19 cellular contexts compared by ENCODE assay signal in the genomic region with DNA sequence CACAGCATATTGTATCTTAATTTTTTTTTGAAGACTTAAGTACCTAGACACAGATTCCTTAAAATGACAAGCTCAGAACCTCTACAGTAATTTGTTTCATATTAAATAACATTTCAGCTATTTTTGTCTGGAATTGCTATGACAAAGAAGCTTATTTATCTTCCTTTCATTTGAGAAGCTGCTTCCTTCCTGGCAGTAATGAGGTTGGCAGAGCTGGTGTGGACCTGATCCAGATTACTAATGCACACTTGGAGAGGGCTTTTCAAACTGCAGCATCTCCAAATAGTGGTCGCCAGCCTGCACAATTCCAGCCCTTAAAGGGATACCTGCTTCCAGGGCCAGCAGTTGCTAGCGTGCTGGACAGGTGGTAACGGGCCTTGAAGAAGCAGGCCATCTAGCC. TPM values are rescaled to one million over a fixed set of nuclear protein-coding genes. Genes with fewer than 3 reads are reported as not detected.
A peak's percentile ranks its signal among the peaks of the same experiment; 100 is the strongest.
DNase-seq lines count a peak whose midpoint lies in the region; ATAC-seq, FAIRE-seq and TF ChIP-seq lines count a peak whose summit lies in the region.
"Had no signal": no experiment of that assay in that cellular context is flagged by ENCODE, and none has a peak within 500 bp of the region (broad histone marks: within the 10 kb centered on the region; RNA-seq: fewer than 3 reads in every experiment).

No MANE protein-coding gene starts in this region.

- intact Hi-C loops in uterus (cut with DNase I; ENCODE audit: low total_unique reads), result no loop called here

- H3K4me3 ChIP-seq in MG63 (no peak overlapping the region), HAP-1 (no peak overlapping the region), uterus (no peak overlapping the region)
- H3K4me3 ChIP-seq: tibial nerve had no signal

- H3K27me3 ChIP-seq in MG63 (no peaks in the 10 kb centered on the region), HAP-1 (ENCODE audit: low read depth) (no peaks in the 10 kb centered on the region; the same call in none of the 2 replicates), uterus (no peaks in the 10 kb centered on the region)
- H3K27me3 ChIP-seq: tibial nerve had no signal

- ATAC-seq in SK-N-SH treated with all-trans-retinoic acid at 6 μM for 48 hours, result peak; percentile 80
- ATAC-seq: effector memory CD8-positive, alpha-beta T cell had no signal

- H3K36me3 ChIP-seq in MG63 (no peaks in the 10 kb centered on the region), HAP-1 (replicated peaks) (no peaks in the 10 kb centered on the region), uterus (no peaks in the 10 kb centered on the region)
- H3K36me3 ChIP-seq: tibial nerve had no signal

- TF ChIP-seq CTCF in uterus (IDR thresholded peaks at IDR 0.05), result no peak

- in situ Hi-C loops in HAP-1 (cut with MboI; ENCODE audit: low sequenced_read_pairs), result no loop called here

- H3K9me3 ChIP-seq in MG63 (no peaks in the 10 kb centered on the region; the same call in 1 of the 2 replicates), HAP-1 (no peaks in the 10 kb centered on the region), uterus (no peaks in the 10 kb centered on the region)
- H3K9me3 ChIP-seq: tibial nerve had no signal

- no peak for TF ChIP-seq POLR2A in uterus (IDR thresholded peaks at IDR 0.05)

- H3K4me1 ChIP-seq in HAP-1 (no peaks in the 10 kb centered on the region), uterus (no peaks in the 10 kb centered on the region)
- H3K4me1 ChIP-seq: tibial nerve had no signal

- no peak overlapping the region for H3K27ac ChIP-seq in uterus
- H3K27ac ChIP-seq: tibial nerve had no signal

- FAIRE-seq in islet of Langerhans (lab: Jason Lieb, UNC), result peak; percentile 78
- FAIRE-seq: kidney had no signal

- DNase-seq in DMS153 (lab: John Stamatoyannopoulos, UW) (peak; percentile 12), MG63 (peak; percentile 83), HAP-1 (ENCODE audit: low spot score in 2 of 2) (no peak), uterus (no peak), NK-92 (lab: John Stamatoyannopoulos, UW; ENCODE audit: unreplicated experiment) (no peak)
- no peak for DNase-seq in stimulated activated CD4-positive, alpha-beta T cell treated with anti-CD3 and anti-CD28 coated beads, Interleukin-2, amount 100 ng/mL, for 48 hours
- DNase-seq: activated CD4-positive, CD25-positive, alpha-beta regulatory T cell; central memory CD4-positive, alpha-beta T cell; DND-41; effector memory CD8-positive, alpha-beta T cell; hippocampal formation; kidney; NCI-H1930; Right ventricle myocardium superior; stimulated activated naive CD4-positive, alpha-beta T cell had no signal

TF ChIP-seq in SK-N-SH treated with all-trans-retinoic acid at 6 μM for 48 hours, 23 proteins besides CTCF, POLR2A, EP300 and RAD21:
- TF ChIP-seq OSR1 (CRISPR knock-in tag; IDR thresholded peaks at IDR 0.05) (no peak), GLIS3 (CRISPR knock-in tag; IDR thresholded peaks at IDR 0.05) (no peak), ZNF565 (CRISPR knock-in tag; conservative IDR thresholded peaks at IDR 0.05; ENCODE audit: low read depth) (no peak), ZFP3 (CRISPR knock-in tag; IDR thresholded peaks at IDR 0.05) (no peak), BACH2 (CRISPR knock-in tag; IDR thresholded peaks at IDR 0.05; ENCODE audit: borderline replicate concordance) (no peak), CSDC2 (CRISPR knock-in tag; IDR thresholded peaks at IDR 0.05) (no peak), ARNTL (CRISPR knock-in tag; IDR thresholded peaks at IDR 0.05; ENCODE audit: borderline replicate concordance, low read depth) (no peak), ZC3H10 (CRISPR knock-in tag; IDR thresholded peaks at IDR 0.05) (no peak), TCF4 (CRISPR knock-in tag; IDR thresholded peaks at IDR 0.05; ENCODE audit: borderline replicate concordance) (no peak), ISL1 (CRISPR knock-in tag; IDR thresholded peaks at IDR 0.05) (no peak), ZNF70 (CRISPR knock-in tag; IDR thresholded peaks at IDR 0.05) (no peak), ESRRG (CRISPR knock-in tag; IDR thresholded peaks at IDR 0.05) (no peak)
- TF ChIP-seq, protein P1, sequence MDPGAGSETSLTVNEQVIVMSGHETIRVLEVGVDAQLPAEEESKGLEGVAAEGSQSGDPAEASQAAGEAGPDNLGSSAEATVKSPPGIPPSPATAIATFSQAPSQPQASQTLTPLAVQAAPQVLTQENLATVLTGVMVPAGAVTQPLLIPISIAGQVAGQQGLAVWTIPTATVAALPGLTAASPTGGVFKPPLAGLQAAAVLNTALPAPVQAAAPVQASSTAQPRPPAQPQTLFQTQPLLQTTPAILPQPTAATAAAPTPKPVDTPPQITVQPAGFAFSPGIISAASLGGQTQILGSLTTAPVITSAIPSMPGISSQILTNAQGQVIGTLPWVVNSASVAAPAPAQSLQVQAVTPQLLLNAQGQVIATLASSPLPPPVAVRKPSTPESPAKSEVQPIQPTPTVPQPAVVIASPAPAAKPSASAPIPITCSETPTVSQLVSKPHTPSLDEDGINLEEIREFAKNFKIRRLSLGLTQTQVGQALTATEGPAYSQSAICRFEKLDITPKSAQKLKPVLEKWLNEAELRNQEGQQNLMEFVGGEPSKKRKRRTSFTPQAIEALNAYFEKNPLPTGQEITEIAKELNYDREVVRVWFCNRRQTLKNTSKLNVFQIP (CRISPR knock-in tag; IDR thresholded peaks at IDR 0.05; ENCODE audit: borderline replicate concordance, low read depth), result no peak
- TF ChIP-seq, protein P2, sequence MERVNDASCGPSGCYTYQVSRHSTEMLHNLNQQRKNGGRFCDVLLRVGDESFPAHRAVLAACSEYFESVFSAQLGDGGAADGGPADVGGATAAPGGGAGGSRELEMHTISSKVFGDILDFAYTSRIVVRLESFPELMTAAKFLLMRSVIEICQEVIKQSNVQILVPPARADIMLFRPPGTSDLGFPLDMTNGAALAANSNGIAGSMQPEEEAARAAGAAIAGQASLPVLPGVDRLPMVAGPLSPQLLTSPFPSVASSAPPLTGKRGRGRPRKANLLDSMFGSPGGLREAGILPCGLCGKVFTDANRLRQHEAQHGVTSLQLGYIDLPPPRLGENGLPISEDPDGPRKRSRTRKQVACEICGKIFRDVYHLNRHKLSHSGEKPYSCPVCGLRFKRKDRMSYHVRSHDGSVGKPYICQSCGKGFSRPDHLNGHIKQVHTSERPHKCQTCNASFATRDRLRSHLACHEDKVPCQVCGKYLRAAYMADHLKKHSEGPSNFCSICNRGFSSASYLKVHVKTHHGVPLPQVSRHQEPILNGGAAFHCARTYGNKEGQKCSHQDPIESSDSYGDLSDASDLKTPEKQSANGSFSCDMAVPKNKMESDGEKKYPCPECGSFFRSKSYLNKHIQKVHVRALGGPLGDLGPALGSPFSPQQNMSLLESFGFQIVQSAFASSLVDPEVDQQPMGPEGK (CRISPR knock-in tag; IDR thresholded peaks at IDR 0.05; ENCODE audit: borderline replicate concordance), result no peak
- TF ChIP-seq, protein P3, sequence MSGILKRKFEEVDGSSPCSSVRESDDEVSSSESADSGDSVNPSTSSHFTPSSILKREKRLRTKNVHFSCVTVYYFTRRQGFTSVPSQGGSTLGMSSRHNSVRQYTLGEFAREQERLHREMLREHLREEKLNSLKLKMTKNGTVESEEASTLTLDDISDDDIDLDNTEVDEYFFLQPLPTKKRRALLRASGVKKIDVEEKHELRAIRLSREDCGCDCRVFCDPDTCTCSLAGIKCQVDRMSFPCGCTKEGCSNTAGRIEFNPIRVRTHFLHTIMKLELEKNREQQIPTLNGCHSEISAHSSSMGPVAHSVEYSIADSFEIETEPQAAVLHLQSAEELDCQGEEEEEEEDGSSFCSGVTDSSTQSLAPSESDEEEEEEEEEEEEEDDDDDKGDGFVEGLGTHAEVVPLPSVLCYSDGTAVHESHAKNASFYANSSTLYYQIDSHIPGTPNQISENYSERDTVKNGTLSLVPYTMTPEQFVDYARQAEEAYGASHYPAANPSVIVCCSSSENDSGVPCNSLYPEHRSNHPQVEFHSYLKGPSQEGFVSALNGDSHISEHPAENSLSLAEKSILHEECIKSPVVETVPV (CRISPR knock-in tag; IDR thresholded peaks at IDR 0.05), result no peak

RNA-seq across cellular contexts. Expression of a gene that starts 12.1 kb away (rescaled TPM):
- not detected in 2 replicates for total RNA-seq in MG63 (2014; rRNA removed; shearing (Covaris generic); ENCODE audit: low replicate concordance)
- total RNA-seq in uterus, result 1 to 10 TPM in 2 of 4 donors, under 1 TPM in 2; 0.29 to 3.3 (median 1.7) TPM
- total RNA-seq: activated T-helper 1 cell treated with anti-CD3 and anti-CD28 coated beads, Interleukin-12 subunit alpha, Interleukin-12 subunit beta, Interleukin-2, Interleukin-4 antibody, amounts not matched to agents 30 ng/mL and 10 ng/mL and 1 ng/mL, durations not matched to agents 14 hours and 24 hours and 36 hours had no signal

Comparison
In these comparisons a context has a peak if more than half of its experiments do, and no peak if none do; other contexts are left out.
1. DNase-seq: peak in DMS153 (single experiment) and MG63 (single experiment); none in HAP-1 (0 of 2), stimulated activated CD4-positive, alpha-beta T cell treated with anti-CD3 and anti-CD28 coated beads, Interleukin-2, amount 100 ng/mL, for 48 hours (0 of 2), uterus (0 of 2) and NK-92 (single experiment).